Comparison of ENCODE assay signal across 15 cellular contexts in the genomic region with DNA sequence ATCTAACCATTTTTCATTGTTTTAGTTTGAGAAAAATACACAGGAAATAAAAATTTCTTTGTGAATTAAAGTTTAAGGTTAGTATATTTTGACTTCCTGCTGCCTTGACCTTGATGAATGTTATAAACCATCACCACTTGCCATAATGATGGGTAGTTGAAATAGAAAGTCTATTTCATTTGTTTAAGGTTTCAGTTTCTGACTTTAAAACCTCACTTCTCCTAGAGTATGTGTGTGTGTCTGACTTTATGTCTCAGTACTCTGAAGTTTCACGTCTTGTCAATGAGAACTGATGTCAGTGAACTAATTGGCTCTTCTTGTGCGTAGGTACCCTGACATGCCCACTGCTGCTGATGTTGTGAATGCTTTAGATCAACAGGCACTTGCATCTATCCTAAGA.
A peak's percentile ranks its signal among the peaks of the same experiment; 100 is the strongest.
DNase-seq lines count a peak whose midpoint lies in the region; ATAC-seq, FAIRE-seq and TF ChIP-seq lines count a peak whose summit lies in the region.
"Had no signal": no experiment of that assay in that cellular context is flagged by ENCODE, and none has a peak within 500 bp of the region (broad histone marks: within the 10 kb centered on the region; RNA-seq: fewer than 3 reads in every experiment).

No MANE protein-coding gene starts in this region.

- no peak overlapping the region for H3K4me3 Mint-ChIP-seq in naive thymus-derived CD8-positive, alpha-beta T cell
- H3K4me3 Mint-ChIP-seq: activated naive CD4-positive, alpha-beta T cell treated with anti-CD3 and anti-CD28 coated beads for 36 hours; CD4-positive, CD25-positive, alpha-beta regulatory T cell had no signal

- no peaks in the 10 kb centered on the region for H3K4me1 Mint-ChIP-seq in naive thymus-derived CD8-positive, alpha-beta T cell

- H3K27ac Mint-ChIP-seq in naive thymus-derived CD8-positive, alpha-beta T cell: no peak overlapping the region
- H3K27ac Mint-ChIP-seq: activated naive CD4-positive, alpha-beta T cell treated with anti-CD3 and anti-CD28 coated beads for 36 hours; CD4-positive, CD25-positive, alpha-beta regulatory T cell had no signal

- ATAC-seq in GM18520 (IDR thresholded peaks at IDR 0.05; ENCODE audit: unreplicated experiment) (peak; percentile 96), HG02884 (IDR thresholded peaks at IDR 0.05; ENCODE audit: unreplicated experiment) (peak; percentile 98), HG03520 (IDR thresholded peaks at IDR 0.05; ENCODE audit: unreplicated experiment) (peak; percentile 93)
- no peak for ATAC-seq in naive thymus-derived CD8-positive, alpha-beta T cell
- ATAC-seq: right lobe of liver had no signal

- DNase-seq in GM20000 (ENCODE audit: low spot score): peak; percentile 17
- DNase-seq in DMS 273 (lab: John Stamatoyannopoulos, UW; ENCODE audit: unreplicated experiment): no peak
- DNase-seq in frontal cortex (ENCODE audit: low spot score in 2 of 2): no peak
- no peak for DNase-seq in naive thymus-derived CD8-positive, alpha-beta T cell
- no peak for DNase-seq in activated T-cell treated with anti-CD3 and anti-CD28 coated beads, Interleukin-2, amount 50 U/mL, for 48 hours
- DNase-seq: activated CD4-positive, alpha-beta T cell treated with anti-CD3 and anti-CD28 coated beads, Interleukin-2, amount 50 U/mL, for 1 hour; activated naive CD4-positive, alpha-beta T cell treated with anti-CD3 and anti-CD28 coated beads for 36 hours; NK-92 treated with Interleukin-12 subunit alpha and Interleukin-12 subunit beta, amount 100 ng/mL, for 24 hours; right lobe of liver; SK-N-SH; tibial artery had no signal

- peaks cover 7 to 71% (median 61%) of the 10 kb centered on the region in 3 donors for H3K36me3 Mint-ChIP-seq in naive thymus-derived CD8-positive, alpha-beta T cell

- POLR2A ChIA-PET in naive thymus-derived CD8-positive, alpha-beta T cell (lab: Charles Lee): no interaction called here

- FAIRE-seq in frontal cortex (lab: Jason Lieb, UNC): no peak

- TF ChIP-seq CTCF in GM20000 (IDR thresholded peaks at IDR 0.05; ENCODE audit: extremely low read depth, missing control alignments): no peak

- no peaks in the 10 kb centered on the region for H3K27me3 Mint-ChIP-seq in naive thymus-derived CD8-positive, alpha-beta T cell
- H3K27me3 Mint-ChIP-seq: CD4-positive, CD25-positive, alpha-beta regulatory T cell had no signal

- H3K9me3 Mint-ChIP-seq in naive thymus-derived CD8-positive, alpha-beta T cell: no peaks in the 10 kb centered on the region

Comparison
In these comparisons a context has a peak if more than half of its experiments do, and no peak if none do; other contexts are left out.
1. ATAC-seq: peak in GM18520 (single experiment), HG02884 (single experiment) and HG03520 (single experiment); none in naive thymus-derived CD8-positive, alpha-beta T cell (0 of 2).